Comparison of ENCODE assay signal across 8 cellular contexts in the genomic region with DNA sequence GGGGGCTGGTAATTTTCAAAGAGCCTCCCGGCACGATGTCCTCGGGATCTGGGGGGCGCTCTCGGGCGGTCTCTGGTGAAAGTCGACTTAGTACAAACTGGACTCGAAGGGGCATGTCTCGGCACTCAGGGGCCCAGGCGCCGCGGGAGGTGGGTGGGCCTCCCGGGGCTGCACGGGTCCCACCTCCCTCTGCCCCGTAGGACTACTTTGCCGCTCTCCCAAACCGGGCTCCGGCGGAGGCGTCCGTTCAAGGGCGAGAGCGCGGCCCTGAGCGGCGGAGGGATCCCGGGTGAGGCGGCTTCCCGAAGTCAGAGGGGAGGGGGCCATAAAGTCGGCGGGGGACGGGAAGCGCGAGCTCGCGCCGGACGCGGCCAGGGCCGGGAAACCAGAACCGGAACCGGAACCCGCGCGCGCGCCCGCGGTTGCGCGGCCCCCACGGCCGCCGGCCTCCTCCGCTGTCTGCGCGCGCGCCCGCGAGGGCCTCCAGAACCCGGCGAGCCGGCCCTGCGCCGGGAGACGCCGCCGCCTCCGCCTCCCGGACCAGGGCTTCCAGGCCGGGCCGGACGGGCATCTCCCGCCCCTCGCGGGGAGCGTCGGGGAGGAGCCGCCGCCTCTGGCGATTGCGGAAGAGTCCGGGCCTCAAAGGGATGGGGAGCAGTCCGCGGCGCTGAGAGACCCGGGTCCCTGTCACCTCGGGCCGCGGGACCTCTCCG. TPM values are rescaled to one million over a fixed set of nuclear protein-coding genes. Genes with fewer than 3 reads are reported as not detected.
DNase-seq lines count a peak whose midpoint lies in the region; ATAC-seq and TF ChIP-seq lines count a peak whose summit lies in the region.

A gene with protein sequence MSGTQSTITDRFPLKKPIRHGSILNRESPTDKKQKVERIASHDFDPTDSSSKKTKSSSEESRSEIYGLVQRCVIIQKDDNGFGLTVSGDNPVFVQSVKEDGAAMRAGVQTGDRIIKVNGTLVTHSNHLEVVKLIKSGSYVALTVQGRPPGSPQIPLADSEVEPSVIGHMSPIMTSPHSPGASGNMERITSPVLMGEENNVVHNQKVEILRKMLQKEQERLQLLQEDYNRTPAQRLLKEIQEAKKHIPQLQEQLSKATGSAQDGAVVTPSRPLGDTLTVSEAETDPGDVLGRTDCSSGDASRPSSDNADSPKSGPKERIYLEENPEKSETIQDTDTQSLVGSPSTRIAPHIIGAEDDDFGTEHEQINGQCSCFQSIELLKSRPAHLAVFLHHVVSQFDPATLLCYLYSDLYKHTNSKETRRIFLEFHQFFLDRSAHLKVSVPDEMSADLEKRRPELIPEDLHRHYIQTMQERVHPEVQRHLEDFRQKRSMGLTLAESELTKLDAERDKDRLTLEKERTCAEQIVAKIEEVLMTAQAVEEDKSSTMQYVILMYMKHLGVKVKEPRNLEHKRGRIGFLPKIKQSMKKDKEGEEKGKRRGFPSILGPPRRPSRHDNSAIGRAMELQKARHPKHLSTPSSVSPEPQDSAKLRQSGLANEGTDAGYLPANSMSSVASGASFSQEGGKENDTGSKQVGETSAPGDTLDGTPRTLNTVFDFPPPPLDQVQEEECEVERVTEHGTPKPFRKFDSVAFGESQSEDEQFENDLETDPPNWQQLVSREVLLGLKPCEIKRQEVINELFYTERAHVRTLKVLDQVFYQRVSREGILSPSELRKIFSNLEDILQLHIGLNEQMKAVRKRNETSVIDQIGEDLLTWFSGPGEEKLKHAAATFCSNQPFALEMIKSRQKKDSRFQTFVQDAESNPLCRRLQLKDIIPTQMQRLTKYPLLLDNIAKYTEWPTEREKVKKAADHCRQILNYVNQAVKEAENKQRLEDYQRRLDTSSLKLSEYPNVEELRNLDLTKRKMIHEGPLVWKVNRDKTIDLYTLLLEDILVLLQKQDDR (N-terminal part only) (plus strand): TSS at position 486 of the 713 bp plus-strand sequence. CDS start 831 bp downstream, outside the sequence.

- in situ Hi-C loops in Caki2 (cut with HindIII; ENCODE audit: low pct_unique_long_range_greater_than_20kb, low sequenced_read_pairs): no loop called here

- peaks cover 32 to 61% of the 10 kb centered on the region in 2 donors for H3K27me3 Mint-ChIP-seq in natural killer cell (ENCODE audit: low read depth in 2 of 2)
- peaks cover 27 to 45% of the 10 kb centered on the region in 2 donors for H3K27me3 Mint-ChIP-seq in stimulated activated naive B cell treated with anti-CD40 and anti-IgM and Interleukin-4, amounts not matched to agents 10 μg/mL and 1 μg/mL and 100 μg/mL, for 72 hours

- peak; percentile 51; the same call in 1 of the 2 replicates for TF ChIP-seq EP300 in Ishikawa (IDR thresholded peaks at IDR 0.05; ENCODE audit: borderline replicate concordance)

- TF ChIP-seq CTCF in natural killer cell (IDR thresholded peaks at IDR 0.05): no peak

- TF ChIP-seq RAD21 in Ishikawa (IDR thresholded peaks at IDR 0.05; ENCODE audit: low read depth): peak; percentile 26; the same call in 1 of the 2 replicates

- H3K36me3 Mint-ChIP-seq in natural killer cell: peaks cover 9% of the 10 kb centered on the region
- peaks cover 0 to 4% of the 10 kb centered on the region in 2 donors for H3K36me3 Mint-ChIP-seq in stimulated activated naive B cell treated with anti-CD40 and anti-IgM and Interleukin-4, amounts not matched to agents 10 μg/mL and 1 μg/mL and 100 μg/mL, for 72 hours

- intact Hi-C loops in natural killer cell (cut with micrococcal nuclease): loop anchor here (2.0 to 5.0 kb wide), 3 partner anchors 131 to 859 kb away; no protein-coding TSS in a partner anchor

- DNase-seq in Caki2 (ENCODE audit: low read depth): peak; percentile 91
- peak; percentile 97 for DNase-seq in RPMI7951 (ENCODE audit: low read depth)
- DNase-seq in activated T-helper 9 cell treated with anti-CD3 and anti-CD28 coated beads, Interleukin-2, amount 50 U/mL, for 16 hours (ENCODE audit: low read depth): peak; percentile 71
- peak; percentile 95 for DNase-seq in fibroblast of peridontal ligament (ENCODE audit: extremely low read depth)
- peak; percentile 75 for DNase-seq in natural killer cell
- peak; percentile 79 for DNase-seq in stimulated activated naive B cell treated with anti-CD40 and anti-IgM and Interleukin-4, amounts not matched to agents 10 μg/mL and 1 μg/mL and 100 μg/mL, for 72 hours

- peaks cover 42 to 43% of the 10 kb centered on the region in 2 donors for H3K4me1 Mint-ChIP-seq in natural killer cell
- peaks cover 16 to 29% of the 10 kb centered on the region in 2 donors for H3K4me1 Mint-ChIP-seq in stimulated activated naive B cell treated with anti-CD40 and anti-IgM and Interleukin-4, amounts not matched to agents 10 μg/mL and 1 μg/mL and 100 μg/mL, for 72 hours

- ATAC-seq in GM21390 (IDR thresholded peaks at IDR 0.05; ENCODE audit: unreplicated experiment): peak; percentile 55
- ATAC-seq in natural killer cell: peak; percentile 64 to 83 (median 77)
- peak; percentile 75 to 82 for ATAC-seq in stimulated activated naive B cell treated with anti-CD40 and anti-IgM and Interleukin-4, amounts not matched to agents 10 μg/mL and 1 μg/mL and 100 μg/mL, for 72 hours (replicated peaks)

- peak within 1 kb of the TSS; percentile 80 to 84 for H3K27ac Mint-ChIP-seq in natural killer cell
- peak within 1 kb of the TSS; percentile 86 for H3K27ac Mint-ChIP-seq in stimulated activated naive B cell treated with anti-CD40 and anti-IgM and Interleukin-4, amounts not matched to agents 10 μg/mL and 1 μg/mL and 100 μg/mL, for 72 hours

- H3K9me3 Mint-ChIP-seq in natural killer cell: no peaks in the 10 kb centered on the region
- no peaks in the 10 kb centered on the region for H3K9me3 Mint-ChIP-seq in stimulated activated naive B cell treated with anti-CD40 and anti-IgM and Interleukin-4, amounts not matched to agents 10 μg/mL and 1 μg/mL and 100 μg/mL, for 72 hours

- H3K4me3 Mint-ChIP-seq in natural killer cell: peak within 1 kb of the TSS; percentile 96
- peak within 1 kb of the TSS; percentile 92 to 93 for H3K4me3 Mint-ChIP-seq in stimulated activated naive B cell treated with anti-CD40 and anti-IgM and Interleukin-4, amounts not matched to agents 10 μg/mL and 1 μg/mL and 100 μg/mL, for 72 hours

TF ChIP-seq in Ishikawa, 13 proteins besides CTCF, POLR2A, EP300 and RAD21:
- no peak; the same call in 1 of the 2 replicates for TF ChIP-seq TEAD4 (IDR thresholded peaks at IDR 0.05)
- TF ChIP-seq YY1 (IDR thresholded peaks at IDR 0.05; ENCODE audit: low read depth): peak; percentile 64; the same call in 1 of the 2 replicates
- TF ChIP-seq NFIC (IDR thresholded peaks at IDR 0.05): no peak; the same call in 1 of the 2 replicates
- TF ChIP-seq TCF12 (IDR thresholded peaks at IDR 0.05; ENCODE audit: low read depth): peak; percentile 65
- TF ChIP-seq, protein P1, sequence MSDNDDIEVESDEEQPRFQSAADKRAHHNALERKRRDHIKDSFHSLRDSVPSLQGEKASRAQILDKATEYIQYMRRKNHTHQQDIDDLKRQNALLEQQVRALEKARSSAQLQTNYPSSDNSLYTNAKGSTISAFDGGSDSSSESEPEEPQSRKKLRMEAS (IDR thresholded peaks at IDR 0.05): peak; percentile 50; the same call in 1 of the 2 replicates
- TF ChIP-seq EGR1 (IDR thresholded peaks at IDR 0.05): no peak
- TF ChIP-seq TAF1 (IDR thresholded peaks at IDR 0.05; ENCODE audit: low read depth): peak; percentile 89
- peak; percentile 34; the same call in 1 of the 2 replicates for TF ChIP-seq FOXM1 (IDR thresholded peaks at IDR 0.05; ENCODE audit: borderline replicate concordance, low read depth)
- TF ChIP-seq, protein P2, sequence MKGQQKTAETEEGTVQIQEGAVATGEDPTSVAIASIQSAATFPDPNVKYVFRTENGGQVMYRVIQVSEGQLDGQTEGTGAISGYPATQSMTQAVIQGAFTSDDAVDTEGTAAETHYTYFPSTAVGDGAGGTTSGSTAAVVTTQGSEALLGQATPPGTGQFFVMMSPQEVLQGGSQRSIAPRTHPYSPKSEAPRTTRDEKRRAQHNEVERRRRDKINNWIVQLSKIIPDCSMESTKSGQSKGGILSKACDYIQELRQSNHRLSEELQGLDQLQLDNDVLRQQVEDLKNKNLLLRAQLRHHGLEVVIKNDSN (IDR thresholded peaks at IDR 0.05): no peak
- 0 out of 2 replicates have a peak, but pooled peaks have one; percentile 19 for TF ChIP-seq CREB1 (IDR thresholded peaks at IDR 0.05; ENCODE audit: low read depth)
- peak; percentile 92 for TF ChIP-seq ZBTB7A (IDR thresholded peaks at IDR 0.05; ENCODE audit: low read depth)
- peak; percentile 8; the same call in 1 of the 2 replicates for TF ChIP-seq CEBPB (IDR thresholded peaks at IDR 0.05)
- TF ChIP-seq, protein P3, sequence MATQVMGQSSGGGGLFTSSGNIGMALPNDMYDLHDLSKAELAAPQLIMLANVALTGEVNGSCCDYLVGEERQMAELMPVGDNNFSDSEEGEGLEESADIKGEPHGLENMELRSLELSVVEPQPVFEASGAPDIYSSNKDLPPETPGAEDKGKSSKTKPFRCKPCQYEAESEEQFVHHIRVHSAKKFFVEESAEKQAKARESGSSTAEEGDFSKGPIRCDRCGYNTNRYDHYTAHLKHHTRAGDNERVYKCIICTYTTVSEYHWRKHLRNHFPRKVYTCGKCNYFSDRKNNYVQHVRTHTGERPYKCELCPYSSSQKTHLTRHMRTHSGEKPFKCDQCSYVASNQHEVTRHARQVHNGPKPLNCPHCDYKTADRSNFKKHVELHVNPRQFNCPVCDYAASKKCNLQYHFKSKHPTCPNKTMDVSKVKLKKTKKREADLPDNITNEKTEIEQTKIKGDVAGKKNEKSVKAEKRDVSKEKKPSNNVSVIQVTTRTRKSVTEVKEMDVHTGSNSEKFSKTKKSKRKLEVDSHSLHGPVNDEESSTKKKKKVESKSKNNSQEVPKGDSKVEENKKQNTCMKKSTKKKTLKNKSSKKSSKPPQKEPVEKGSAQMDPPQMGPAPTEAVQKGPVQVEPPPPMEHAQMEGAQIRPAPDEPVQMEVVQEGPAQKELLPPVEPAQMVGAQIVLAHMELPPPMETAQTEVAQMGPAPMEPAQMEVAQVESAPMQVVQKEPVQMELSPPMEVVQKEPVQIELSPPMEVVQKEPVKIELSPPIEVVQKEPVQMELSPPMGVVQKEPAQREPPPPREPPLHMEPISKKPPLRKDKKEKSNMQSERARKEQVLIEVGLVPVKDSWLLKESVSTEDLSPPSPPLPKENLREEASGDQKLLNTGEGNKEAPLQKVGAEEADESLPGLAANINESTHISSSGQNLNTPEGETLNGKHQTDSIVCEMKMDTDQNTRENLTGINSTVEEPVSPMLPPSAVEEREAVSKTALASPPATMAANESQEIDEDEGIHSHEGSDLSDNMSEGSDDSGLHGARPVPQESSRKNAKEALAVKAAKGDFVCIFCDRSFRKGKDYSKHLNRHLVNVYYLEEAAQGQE (IDR thresholded peaks at IDR 0.05; ENCODE audit: low read depth): no peak

RNA-seq across cellular contexts. Expression of the gene that starts here (rescaled TPM):
- total RNA-seq in Caki2 (2014; rRNA removed; shearing (Covaris generic); ENCODE audit: low replicate concordance): 15.1 and 19.9 TPM in 2 replicates
- 42.0 and 46.4 TPM in 2 replicates for total RNA-seq in RPMI7951 (2014; rRNA removed; shearing (Covaris generic))
- 10 to 100 TPM; 38.4 to 52.3 (median 42.1) TPM for total RNA-seq in natural killer cell

Comparison
In these comparisons a context has a peak if more than half of its experiments do, and no peak if none do; other contexts are left out.
1. Peak in every context shown above with its lines: DNase-seq and ATAC-seq.